ENCODE assay signal across 18 cellular contexts in genomic region chr7:149022961-149023360, GRCh38. TPM values are rescaled to one million over a fixed set of nuclear protein-coding genes. Genes with fewer than 3 reads are reported as not detected.
DNase-seq lines count a peak whose midpoint lies in the region; ATAC-seq and TF ChIP-seq lines count a peak whose summit lies in the region.
"Had no signal": no experiment of that assay in that cellular context is flagged by ENCODE, and none has a peak within 500 bp of the region (broad histone marks: within the 10 kb centered on the region; RNA-seq: fewer than 3 reads in every experiment).

No MANE protein-coding gene starts in this region.

- intact Hi-C loops in dendritic cell treated with granulocyte-macrophage colony-stimulating factor and Interleukin-4, amounts not matched to agents 40 ng/mL and 50 ng/mL, for 4 days (cut with micrococcal nuclease) = no loop called here

- no peak for TF ChIP-seq CTCF in osteocyte (IDR thresholded peaks at IDR 0.05)

- peaks cover 38% of the 10 kb centered on the region for H3K4me1 Mint-ChIP-seq in T-helper 2 cell treated with Interferon-gamma antibody and Interleukin-4, amounts not matched to agents 5 μg/mL and 100 μg/mL, for 36 hours (ENCODE audit: low read depth)
- H3K4me1 Mint-ChIP-seq in IgD-negative memory B cell (peaks cover 34 to 41% (median 36%) of the 10 kb centered on the region in 3 donors), osteocyte (ENCODE audit: unreplicated experiment) (peaks cover 32% of the 10 kb centered on the region)
- peaks cover 59% of the 10 kb centered on the region for H3K4me1 Mint-ChIP-seq in dendritic cell treated with granulocyte-macrophage colony-stimulating factor and Interleukin-4, amounts not matched to agents 40 ng/mL and 50 ng/mL, for 4 days (ENCODE audit: low read depth)

- no peaks in the 10 kb centered on the region for H3K27me3 Mint-ChIP-seq in T-helper 2 cell treated with Interferon-gamma antibody and Interleukin-4, amounts not matched to agents 5 μg/mL and 100 μg/mL, for 36 hours (ENCODE audit: low read depth)
- no peaks in the 10 kb centered on the region for H3K27me3 Mint-ChIP-seq in IgD-negative memory B cell
- H3K27me3 Mint-ChIP-seq in dendritic cell treated with granulocyte-macrophage colony-stimulating factor and Interleukin-4, amounts not matched to agents 40 ng/mL and 50 ng/mL, for 4 days = no peaks in the 10 kb centered on the region
- no peaks in the 10 kb centered on the region for H3K27me3 Mint-ChIP-seq in osteocyte (ENCODE audit: unreplicated experiment)

- no peaks in the 10 kb centered on the region for H3K9me3 Mint-ChIP-seq in T-helper 2 cell treated with Interferon-gamma antibody and Interleukin-4, amounts not matched to agents 5 μg/mL and 100 μg/mL, for 36 hours
- H3K9me3 Mint-ChIP-seq in IgD-negative memory B cell (no peaks in the 10 kb centered on the region), osteocyte (ENCODE audit: unreplicated experiment) (no peaks in the 10 kb centered on the region)
- H3K9me3 Mint-ChIP-seq in dendritic cell treated with granulocyte-macrophage colony-stimulating factor and Interleukin-4, amounts not matched to agents 40 ng/mL and 50 ng/mL, for 4 days = no peaks in the 10 kb centered on the region

- ATAC-seq in HG03196 (IDR thresholded peaks at IDR 0.05; ENCODE audit: unreplicated experiment) (no peak), HG02884 (IDR thresholded peaks at IDR 0.05; ENCODE audit: unreplicated experiment) (no peak)
- ATAC-seq: SK-N-SH treated with all-trans-retinoic acid at 6 μM for 48 hours had no signal

- no peak overlapping the region for H3K4me3 Mint-ChIP-seq in T-helper 2 cell treated with Interferon-gamma antibody and Interleukin-4, amounts not matched to agents 5 μg/mL and 100 μg/mL, for 36 hours
- H3K4me3 Mint-ChIP-seq in IgD-negative memory B cell = peak overlapping the region in 2 of 4 donors; percentile 79 to 87
- H3K4me3 Mint-ChIP-seq in dendritic cell treated with granulocyte-macrophage colony-stimulating factor and Interleukin-4, amounts not matched to agents 40 ng/mL and 50 ng/mL, for 4 days = no peak overlapping the region
- H3K4me3 Mint-ChIP-seq in osteocyte (ENCODE audit: unreplicated experiment) = no peak overlapping the region

- no peak for DNase-seq in T-helper 2 cell treated with Interferon-gamma antibody and Interleukin-4, amounts not matched to agents 5 μg/mL and 100 μg/mL, for 36 hours (ENCODE audit: low spot score)
- no peak for DNase-seq in T-helper 2 cell
- no peak for DNase-seq in osteocyte (ENCODE audit: extremely low spot score, unreplicated experiment)
- no peak for DNase-seq in SW 1271 (lab: John Stamatoyannopoulos, UW)
- DNase-seq: 8988T, adrenal gland, Caco-2, esophagus squamous epithelium, head of caudate nucleus, NCI-H1694 treated with DMSO at 0.1 percent for 48 hours, NCI-H524, PC-9, stomach had no signal

- peak overlapping the region; percentile 53 for H3K27ac Mint-ChIP-seq in T-helper 2 cell treated with Interferon-gamma antibody and Interleukin-4, amounts not matched to agents 5 μg/mL and 100 μg/mL, for 36 hours
- H3K27ac Mint-ChIP-seq in IgD-negative memory B cell (peak overlapping the region in 2 of 3 donors; percentile 7 to 19), osteocyte (ENCODE audit: unreplicated experiment) (peak overlapping the region; percentile 6)
- peak overlapping the region; percentile 78 for H3K27ac Mint-ChIP-seq in dendritic cell treated with granulocyte-macrophage colony-stimulating factor and Interleukin-4, amounts not matched to agents 40 ng/mL and 50 ng/mL, for 4 days

- peaks cover 55% of the 10 kb centered on the region for H3K36me3 Mint-ChIP-seq in T-helper 2 cell treated with Interferon-gamma antibody and Interleukin-4, amounts not matched to agents 5 μg/mL and 100 μg/mL, for 36 hours (ENCODE audit: low read depth)
- H3K36me3 Mint-ChIP-seq in IgD-negative memory B cell (peaks cover 4% of the 10 kb centered on the region), osteocyte (ENCODE audit: unreplicated experiment) (peaks cover 10% of the 10 kb centered on the region)
- peaks cover 76% of the 10 kb centered on the region for H3K36me3 Mint-ChIP-seq in dendritic cell treated with granulocyte-macrophage colony-stimulating factor and Interleukin-4, amounts not matched to agents 40 ng/mL and 50 ng/mL, for 4 days (ENCODE audit: low read depth)

RNA-seq across cellular contexts. Expression of gene PDIA4, which starts 5.3 kb away (rescaled TPM):
- 94.4 TPM for polyA plus RNA-seq in IgD-negative memory B cell
- 152 and 162 TPM in 2 replicates for total RNA-seq in osteocyte

Comparison
In these comparisons a context has a peak if more than half of its experiments do, and no peak if none do; other contexts are left out.
1. H3K27ac Mint-ChIP-seq: peak in every context shown above with its lines; median percentile 78 in dendritic cell treated with granulocyte-macrophage colony-stimulating factor and Interleukin-4, amounts not matched to agents 40 ng/mL and 50 ng/mL, for 4 days; 53 in T-helper 2 cell treated with Interferon-gamma antibody and Interleukin-4, amounts not matched to agents 5 μg/mL and 100 μg/mL, for 36 hours; 13 in IgD-negative memory B cell; 6 in osteocyte.